Comparison of ENCODE assay signal across 2 cellular contexts in genomic region chr4:40189997-40190396, GRCh38.
TF ChIP-seq lines count a peak whose summit lies in the region.

No MANE protein-coding gene starts in this region.

TF ChIP-seq in A549, 52 proteins besides CTCF, POLR2A, EP300 and RAD21 (continued from another document):
- TF ChIP-seq MAZ (IDR thresholded peaks at IDR 0.05; ENCODE audit: borderline replicate concordance, low read depth, low read length) (no peak), ZC3H11A (IDR thresholded peaks at IDR 0.05) (no peak), JUN (IDR thresholded peaks at IDR 0.05) (no peak), ZNF302 (CRISPR knock-in tag; IDR thresholded peaks at IDR 0.05) (no peak)

TF ChIP-seq in GM12878, 131 proteins besides CTCF, POLR2A, EP300 and RAD21 (continued from another document):
- TF ChIP-seq ELK1 (IDR thresholded peaks at IDR 0.05; ENCODE audit: low read depth, low read length) (no peak), STAT3 (IDR thresholded peaks at IDR 0.05; ENCODE audit: low read depth, low read length) (peak; percentile 25; the same call in 1 of the 2 replicates), BRCA1 (IDR thresholded peaks at IDR 0.05; ENCODE audit: low read depth, low read length) (no peak), BCL3 (IDR thresholded peaks at IDR 0.05; ENCODE audit: borderline replicate concordance, insufficient read depth, low read depth, low read length, poor library complexity, severe bottlenecking) (no peak), TARDBP (IDR thresholded peaks at IDR 0.05; ENCODE audit: borderline replicate concordance) (no peak), ATF7 (IDR thresholded peaks at IDR 0.05; ENCODE audit: low read depth) (0 out of 2 replicates have a peak, but pooled peaks have one; percentile 11), JUND (IDR thresholded peaks at IDR 0.05; ENCODE audit: low read depth, low read length) (no peak), MXI1 (IDR thresholded peaks at IDR 0.05; ENCODE audit: low read depth, low read length) (peak; percentile 18; the same call in 1 of the 2 replicates), NFIC (IDR thresholded peaks at IDR 0.05; ENCODE audit: low read depth, low read length) (no peak), CBX5 (IDR thresholded peaks at IDR 0.05; ENCODE audit: low read depth) (no peak), ZNF687 (IDR thresholded peaks at IDR 0.05) (peak; percentile 39; the same call in 1 of the 2 replicates), SIN3A (IDR thresholded peaks at IDR 0.05; ENCODE audit: low read depth, low read length) (no peak), MTA2 (IDR thresholded peaks at IDR 0.05; ENCODE audit: low read depth) (0 out of 2 replicates have a peak, but pooled peaks have one; percentile 29), ZSCAN29 (IDR thresholded peaks at IDR 0.05) (no peak), CREM (IDR thresholded peaks at IDR 0.05; ENCODE audit: low read depth) (no peak), LARP7 (IDR thresholded peaks at IDR 0.05) (no peak)
